Comparison of ENCODE assay signal across 8 cellular contexts in genomic region chr22:39661842-39662676, GRCh38.
A peak's percentile ranks its signal among the peaks of the same experiment; 100 is the strongest.
DNase-seq lines count a peak whose midpoint lies in the region; TF ChIP-seq lines count a peak whose summit lies in the region.

No MANE protein-coding gene starts in this region.

- H3K4me3 Mint-ChIP-seq in endothelial cell (ENCODE audit: unreplicated experiment), result no peak overlapping the region

- H3K36me3 Mint-ChIP-seq in endothelial cell (ENCODE audit: low read depth, unreplicated experiment), result no peaks in the 10 kb centered on the region

- H3K27ac Mint-ChIP-seq in endothelial cell (ENCODE audit: unreplicated experiment), result no peak overlapping the region

- TF ChIP-seq CTCF in endothelial cell (IDR thresholded peaks at IDR 0.05; ENCODE audit: unreplicated experiment), result no peak

- H3K9me3 Mint-ChIP-seq in endothelial cell (ENCODE audit: unreplicated experiment), result no peaks in the 10 kb centered on the region

- peaks cover 22% of the 10 kb centered on the region for H3K27me3 Mint-ChIP-seq in endothelial cell (ENCODE audit: unreplicated experiment)

- H3K4me1 Mint-ChIP-seq in endothelial cell (ENCODE audit: unreplicated experiment), result peaks cover 7% of the 10 kb centered on the region

- DNase-seq in DMS153 treated with DMSO at 0.1 percent for 48 hours (lab: John Stamatoyannopoulos, UW; ENCODE audit: unreplicated experiment), result peak; percentile 56
- peak; percentile 63 to 76 for DNase-seq in activated CD4-positive, alpha-beta T cell treated with anti-CD3 and anti-CD28 coated beads for 24 hours (ENCODE audit: low read depth in 2 of 2)
- peak; percentile 78 for DNase-seq in ecto neural progenitor cell (ENCODE audit: low spot score)
- peak; percentile 71 to 83 for DNase-seq in stimulated activated CD4-positive, alpha-beta T cell treated with anti-CD3 and anti-CD28 coated beads, Interleukin-15, amount 100 ng/mL, for 48 hours (ENCODE audit: low read depth in 2 of 2)
- no peak for DNase-seq in endothelial cell (ENCODE audit: low spot score)
- no peak for DNase-seq in DMS79 (lab: John Stamatoyannopoulos, UW)
- no peak for DNase-seq in superior temporal gyrus (ENCODE audit: extremely low spot score)
- DNase-seq in inferior parietal cortex (ENCODE audit: extremely low spot score), result no peak

Comparison
In these comparisons a context has a peak if more than half of its experiments do, and no peak if none do; other contexts are left out.
1. DNase-seq: peak in DMS153 treated with DMSO at 0.1 percent for 48 hours (single experiment), activated CD4-positive, alpha-beta T cell treated with anti-CD3 and anti-CD28 coated beads for 24 hours (2 of 2), ecto neural progenitor cell (single experiment) and stimulated activated CD4-positive, alpha-beta T cell treated with anti-CD3 and anti-CD28 coated beads, Interleukin-15, amount 100 ng/mL, for 48 hours (2 of 2); none in endothelial cell (single experiment), DMS79 (single experiment), superior temporal gyrus (single experiment) and inferior parietal cortex (single experiment).